25 cellular contexts compared by ENCODE assay signal in genomic region chr7:135900186-135900585, GRCh38.
"Had no signal": no experiment of that assay in that cellular context is flagged by ENCODE, and none has a peak within 500 bp of the region (broad histone marks: within the 10 kb centered on the region; RNA-seq: fewer than 3 reads in every experiment).

No MANE protein-coding gene starts in this region.

- DNase-seq: activated CD4-positive, alpha-beta T cell treated with anti-CD3 and anti-CD28 coated beads, Interleukin-2, amount 10 ng/mL, durations not matched to agents 7 days and 5 days; activated CD4-positive, alpha-beta T cell treated with anti-CD3 and anti-CD28 coated beads, Interleukin-2, amount 50 U/mL, for 48 hours; activated CD8-positive, alpha-beta T cell treated with anti-CD3 and anti-CD28 coated beads, Interleukin-2, amount 10 ng/mL, durations not matched to agents 7 days and 5 days; activated gamma-delta T cell; activated naive CD4-positive, alpha-beta T cell treated with Interleukin-2 at 50 U/mL for 16 hours; activated naive CD8-positive, alpha-beta T cell treated with anti-CD3 and anti-CD28 coated beads, Interleukin-2, amount 10 ng/mL, durations not matched to agents 7 days and 5 days; activated T-cell treated with anti-CD3 and anti-CD28 coated beads, Interleukin-2, amount 50 U/mL, for 24 hours; amygdala; MM.1S; MV-4-11; NCI-H1092; NCI-H1436 treated with DMSO at 0.1 percent for 48 hours; NCI-H1694 treated with DMSO at 0.1 percent for 48 hours; NCI-H2029; NCI-H345; NCI-H526; NCI-H748 treated with DMSO at 0.1 percent for 48 hours; Right ventricle myocardium superior; T-helper 1 cell; T-helper 2 cell; T-helper 9 cell had no signal

- H3K36me3 ChIP-seq: ascending aorta, SJSA1 had no signal

- H3K27ac ChIP-seq: ascending aorta, KMS-11, SJSA1 had no signal

- H3K27me3 ChIP-seq: ascending aorta, SJSA1 had no signal

- H3K9me3 ChIP-seq: ascending aorta, SJSA1 had no signal

- H3K4me1 ChIP-seq: ascending aorta, SJSA1 had no signal

- H3K9ac ChIP-seq: KMS-11 had no signal

- H3K4me2 ChIP-seq: KMS-11 had no signal

- ATAC-seq: activated CD8-positive, alpha-beta T cell treated with anti-CD3 and anti-CD28 coated beads, Interleukin-2, amount 10 ng/mL, durations not matched to agents 7 days and 5 days; SK-N-SH treated with all-trans-retinoic acid at 6 μM for 48 hours had no signal

- H3K4me3 ChIP-seq: ascending aorta, SJSA1 had no signal
